ENCODE assay signal across 8 cellular contexts in genomic region chr17:30832438-30832790, GRCh38. TPM values are rescaled to one million over a fixed set of nuclear protein-coding genes. Genes with fewer than 3 reads are reported as not detected.
DNase-seq lines count a peak whose midpoint lies in the region; TF ChIP-seq lines count a peak whose summit lies in the region.

No MANE protein-coding gene starts in this region.

- DNase-seq in GM12864 (ENCODE audit: low read depth) (no peak), OCI-M1 (lab: John Stamatoyannopoulos, UW) (peak; percentile 56), esophagus muscularis mucosa (ENCODE audit: extremely low spot score) (no peak), prostate gland (ENCODE audit: low spot score) (no peak), HuH-7.5 (ENCODE audit: low spot score) (no peak), GM10248 (ENCODE audit: extremely low spot score) (no peak), EL (no peak)
- DNase-seq in activated CD4-positive, alpha-beta T cell treated with anti-CD3 and anti-CD28 coated beads, Interleukin-2, amount 50 U/mL, for 1 hour, result no peak

- TF ChIP-seq POLR2A in esophagus muscularis mucosa (IDR thresholded peaks at IDR 0.05; ENCODE audit: low read depth) (no peak), prostate gland (IDR thresholded peaks at IDR 0.05) (no peak)

- WGBS in esophagus muscularis mucosa, result 0% methylated on average over 11 of the region's 11 CpGs
- under 1% methylated on average over 11 of the region's 11 CpGs for WGBS in prostate gland

- H3K36me3 ChIP-seq in esophagus muscularis mucosa (no peaks in the 10 kb centered on the region), prostate gland (no peaks in the 10 kb centered on the region)

- intact Hi-C loops in esophagus muscularis mucosa (cut with DNase I), result no loop called here
- intact Hi-C loops in prostate gland (cut with DNase I), result no loop called here

- CTCF ChIA-PET in GM10248 (lab: Yijun Ruan, JAX), result interaction anchor here (0.9 to 1.2 kb wide), 3 partner anchors 8 to 12 kb away, joined by 3 read pairs; partner anchors contain the start of gene CRLF3

- TF ChIP-seq CTCF in GM12864 (IDR thresholded peaks at IDR 0.05; ENCODE audit: low read depth, low read length, missing control alignments) (no peak), esophagus muscularis mucosa (IDR thresholded peaks at IDR 0.05) (no peak), prostate gland (IDR thresholded peaks at IDR 0.05) (no peak), GM10248 (IDR thresholded peaks at IDR 0.05; ENCODE audit: control extremely low read depth, extremely low read depth, low read depth, missing control alignments) (no peak)

- no peak for TF ChIP-seq EP300 in esophagus muscularis mucosa (IDR thresholded peaks at IDR 0.05)

- H3K27me3 ChIP-seq in esophagus muscularis mucosa, result no peaks in the 10 kb centered on the region
- no peaks in the 10 kb centered on the region for H3K27me3 ChIP-seq in prostate gland (replicated peaks; ENCODE audit: insufficient read depth)

- H3K4me3 ChIP-seq in GM12864 (ENCODE audit: low read depth, low read length), result peak overlapping the region; percentile 99
- H3K4me3 ChIP-seq in esophagus muscularis mucosa, result peak overlapping the region; percentile 61 to 89 (median 68)
- peak overlapping the region; percentile 64 to 71 for H3K4me3 ChIP-seq in prostate gland

- peaks cover 12 to 19% (median 15%) of the 10 kb centered on the region in 4 donors for H3K4me1 ChIP-seq in esophagus muscularis mucosa
- no peaks in the 10 kb centered on the region for H3K4me1 ChIP-seq in prostate gland (replicated peaks)

- H3K9me3 ChIP-seq in esophagus muscularis mucosa (no peaks in the 10 kb centered on the region), prostate gland (no peaks in the 10 kb centered on the region)

- H3K27ac ChIP-seq in esophagus muscularis mucosa (replicated peaks in 1 of 4) (peak overlapping the region in 1 of 4 donors; percentile 45), prostate gland (no peak overlapping the region)

- POLR2A ChIA-PET in GM10248 (lab: Yijun Ruan, JAX), result no interaction called here

RNA-seq across cellular contexts. Expression of gene ATAD5, which starts 0.6 kb away (rescaled TPM):
- total RNA-seq in esophagus muscularis mucosa (1 to 10 TPM in 1 of 4 donors, under 1 TPM in 3; 0.33 to 1.7 (median 0.52) TPM), prostate gland (1 to 10 TPM; 2.0 to 3.1 TPM)

RNA-seq across cellular contexts. Expression of gene CRLF3, which starts 7.9 kb away (rescaled TPM):
- total RNA-seq in esophagus muscularis mucosa (10 to 100 TPM in 2 of 4 donors, 1 to 10 TPM in 2; 8.2 to 11.6 (median 9.9) TPM), prostate gland (10 to 100 TPM in 1 of 2 donors, 1 to 10 TPM in 1; 8.0 to 14.8 TPM)
